Comparison of ENCODE assay signal across 29 cellular contexts in the genomic region with DNA sequence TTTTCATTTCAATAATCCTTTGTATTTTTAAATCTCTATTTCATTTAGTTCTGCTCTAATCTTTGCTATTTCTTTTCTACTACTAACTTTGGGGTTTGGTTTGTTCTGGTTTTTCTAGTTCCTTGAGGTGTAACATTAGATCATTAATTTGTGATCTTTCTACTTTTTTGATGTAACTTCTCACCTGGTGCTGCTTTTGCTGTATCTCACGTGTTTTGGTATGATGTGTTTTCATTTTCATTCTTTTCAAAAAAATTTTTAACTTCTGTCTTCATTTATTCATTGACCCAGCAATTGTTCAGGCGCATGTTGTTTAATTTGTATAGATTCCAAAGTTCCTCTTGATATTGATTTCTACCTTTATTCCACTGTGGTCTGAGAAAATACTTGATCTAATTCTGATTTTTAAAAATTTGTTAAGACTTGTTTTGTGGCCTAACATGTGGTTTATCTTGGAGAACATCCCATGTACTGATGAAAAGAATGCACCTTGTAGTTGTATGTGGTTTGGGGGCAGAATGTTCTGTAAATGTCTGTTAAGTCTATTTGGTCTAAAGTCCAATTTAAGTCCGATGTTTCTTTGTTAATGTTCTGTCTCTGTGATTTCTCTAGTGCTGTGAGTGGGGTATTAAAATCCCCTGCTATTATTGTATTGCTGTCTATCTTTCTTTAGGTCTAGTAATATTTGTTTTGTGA.
A peak's percentile ranks its signal among the peaks of the same experiment; 100 is the strongest.
DNase-seq lines count a peak whose midpoint lies in the region; ATAC-seq, FAIRE-seq and TF ChIP-seq lines count a peak whose summit lies in the region.
"Had no signal": no experiment of that assay in that cellular context is flagged by ENCODE, and none has a peak within 500 bp of the region (broad histone marks: within the 10 kb centered on the region; RNA-seq: fewer than 3 reads in every experiment).

No MANE protein-coding gene starts in this region.

- TF ChIP-seq CTCF in astrocyte of the cerebellum (IDR thresholded peaks at IDR 0.05; ENCODE audit: low read depth, low read length, missing control alignments): no peak

- H3K36me3 Mint-ChIP-seq in T-helper 1 cell treated with Interleukin-12 subunit alpha and Interleukin-12 subunit beta and Interleukin-4 antibody, amounts not matched to agents 30 μg/mL and 1 μg/mL, for 36 hours (ENCODE audit: low read depth): peaks cover 28% of the 10 kb centered on the region
- H3K36me3 Mint-ChIP-seq in memory B cell: peaks cover 11% of the 10 kb centered on the region

- in situ Hi-C loops in astrocyte of the cerebellum (cut with HindIII; ENCODE audit: low sequenced_read_pairs): no loop called here

- FAIRE-seq in GM18507 (lab: Jason Lieb, UNC): peak; percentile 73
- FAIRE-seq: islet of Langerhans, RCC 7860 had no signal

- H3K27ac Mint-ChIP-seq in T-helper 1 cell treated with Interleukin-12 subunit alpha and Interleukin-12 subunit beta and Interleukin-4 antibody, amounts not matched to agents 30 μg/mL and 1 μg/mL, for 36 hours: peak overlapping the region; percentile 49
- peak overlapping the region; percentile 73 for H3K27ac Mint-ChIP-seq in memory B cell
- H3K27ac Mint-ChIP-seq: dendritic cell treated with granulocyte-macrophage colony-stimulating factor and Interleukin-4, amounts not matched to agents 40 ng/mL and 50 ng/mL, for 4 days; nephron had no signal

- peak overlapping the region; percentile 14 for H3K4me3 Mint-ChIP-seq in T-helper 1 cell treated with Interleukin-12 subunit alpha and Interleukin-12 subunit beta and Interleukin-4 antibody, amounts not matched to agents 30 μg/mL and 1 μg/mL, for 36 hours
- H3K4me3 Mint-ChIP-seq in memory B cell: no peak overlapping the region
- H3K4me3 Mint-ChIP-seq: dendritic cell treated with granulocyte-macrophage colony-stimulating factor and Interleukin-4, amounts not matched to agents 40 ng/mL and 50 ng/mL, for 4 days; nephron had no signal

- peaks cover 58% of the 10 kb centered on the region for H3K4me1 Mint-ChIP-seq in T-helper 1 cell treated with Interleukin-12 subunit alpha and Interleukin-12 subunit beta and Interleukin-4 antibody, amounts not matched to agents 30 μg/mL and 1 μg/mL, for 36 hours (ENCODE audit: low read depth)
- H3K4me1 Mint-ChIP-seq in memory B cell: peaks cover 54% of the 10 kb centered on the region
- H3K4me1 Mint-ChIP-seq: nephron had no signal

- peaks cover 29% of the 10 kb centered on the region for H3K9me3 Mint-ChIP-seq in T-helper 1 cell treated with Interleukin-12 subunit alpha and Interleukin-12 subunit beta and Interleukin-4 antibody, amounts not matched to agents 30 μg/mL and 1 μg/mL, for 36 hours
- peaks cover 11% of the 10 kb centered on the region for H3K9me3 Mint-ChIP-seq in memory B cell

- DNase-seq in T-helper 1 cell (no peak), GM18507 (ENCODE audit: extremely low spot score, insufficient read length, low read depth) (no peak), astrocyte of the cerebellum (ENCODE audit: low read depth) (peak; percentile 73), memory B cell (ENCODE audit: low spot score in 2 of 2) (no peak)
- DNase-seq: activated effector memory CD4-positive, alpha-beta T cell treated with anti-CD3 and anti-CD28 coated beads, Interleukin-2, amount 50 U/mL, for 16 hours; aorta; BE2C; DMS 273 treated with DMSO at 0.1 percent for 48 hours; GDM1; KG1; mesenchymal stem cell; NCI-H1048; NCI-H2029; NCI-H446; NK-92 treated with Interleukin-12 subunit alpha and Interleukin-12 subunit beta, amount 100 ng/mL, for 24 hours; posterior cingulate gyrus; stimulated activated CD4-positive, alpha-beta T cell treated with anti-CD3 and anti-CD28 coated beads, Interleukin-4, amount 100 ng/mL, for 1 hour; substantia nigra had no signal

- ATAC-seq in memory B cell (ENCODE audit: low read depth) (no peak), GM18907 (IDR thresholded peaks at IDR 0.05; ENCODE audit: unreplicated experiment) (no peak), HG03342 (IDR thresholded peaks at IDR 0.05; ENCODE audit: unreplicated experiment) (no peak), HG02938 (IDR thresholded peaks at IDR 0.05; ENCODE audit: unreplicated experiment) (no peak)
- ATAC-seq: activated CD4-positive, CD25-positive, alpha-beta regulatory T cell treated with anti-CD3 and anti-CD28 coated beads, Interleukin-2, amount 50 U/mL, for 24 hours had no signal

- no peak overlapping the region for H3K4me3 ChIP-seq in astrocyte of the cerebellum (ENCODE audit: low read depth, low read length)
- H3K4me3 ChIP-seq: SK-N-MC, smooth muscle cell had no signal

- no peaks in the 10 kb centered on the region for H3K27me3 Mint-ChIP-seq in T-helper 1 cell treated with Interleukin-12 subunit alpha and Interleukin-12 subunit beta and Interleukin-4 antibody, amounts not matched to agents 30 μg/mL and 1 μg/mL, for 36 hours (ENCODE audit: low read depth)
- no peaks in the 10 kb centered on the region for H3K27me3 Mint-ChIP-seq in memory B cell
